In the genomic region with DNA sequence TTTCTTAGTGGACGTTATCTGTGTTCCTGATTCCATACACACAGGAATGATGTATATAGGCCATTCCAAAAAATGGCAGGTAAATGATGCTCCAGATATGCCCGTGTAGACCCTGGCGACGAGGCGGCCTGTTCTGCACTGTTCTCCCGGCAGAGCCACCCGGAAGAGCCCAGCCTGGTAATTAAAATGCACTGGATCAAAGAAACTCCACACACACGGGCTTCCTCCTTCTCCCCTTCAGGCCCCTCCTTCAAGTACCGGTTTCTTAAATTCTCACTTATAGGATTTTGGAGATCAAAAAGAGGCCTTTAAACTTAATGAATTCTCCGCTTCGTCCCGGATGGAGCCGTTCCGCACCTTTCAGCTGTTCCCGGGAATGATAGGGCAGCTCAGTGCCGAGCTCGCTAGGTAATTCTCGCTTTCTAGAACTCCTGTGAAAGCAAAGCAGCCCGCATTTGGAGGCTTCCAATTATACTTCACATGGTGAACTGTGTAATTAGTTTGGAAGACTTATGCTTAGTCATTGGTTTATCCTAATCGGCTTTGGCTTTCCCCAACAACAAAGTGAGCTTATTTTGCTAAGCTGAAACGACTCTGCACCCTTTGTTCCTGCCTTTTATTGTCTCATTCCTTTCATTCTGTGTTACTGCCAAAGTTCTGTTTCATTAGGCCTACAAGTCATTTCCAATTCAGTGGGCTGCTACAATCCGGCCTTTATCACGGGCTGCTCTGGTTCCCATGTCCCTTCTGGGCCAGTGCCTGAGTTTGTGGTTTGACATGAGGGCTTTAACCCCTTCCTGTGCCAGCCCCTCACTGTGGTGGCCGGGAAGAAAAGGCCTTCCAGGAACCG, we compare ENCODE assay signal across 8 cellular contexts.
DNase-seq lines count a peak whose midpoint lies in the region; ATAC-seq and TF ChIP-seq lines count a peak whose summit lies in the region.

No MANE protein-coding gene starts in this region.

- H3K27me3 Mint-ChIP-seq in natural killer cell treated with Interleukin-12 subunit alpha and Interleukin-12 subunit beta and Interleukin-15 and Interleukin-18, amount 100 ng/mL, for 72 hours: no peaks in the 10 kb centered on the region
- no peaks in the 10 kb centered on the region for H3K27me3 Mint-ChIP-seq in natural killer cell (ENCODE audit: low read depth in 2 of 2)
- H3K27me3 Mint-ChIP-seq in type B pancreatic cell: no peaks in the 10 kb centered on the region

- no peak overlapping the region for H3K4me3 ChIP-seq in astrocyte of the cerebellum (ENCODE audit: low read depth, low read length)

- no peaks in the 10 kb centered on the region for H3K9me3 Mint-ChIP-seq in natural killer cell treated with Interleukin-12 subunit alpha and Interleukin-12 subunit beta and Interleukin-15 and Interleukin-18, amount 100 ng/mL, for 72 hours
- no peaks in the 10 kb centered on the region for H3K9me3 Mint-ChIP-seq in natural killer cell
- no peaks in the 10 kb centered on the region for H3K9me3 Mint-ChIP-seq in type B pancreatic cell

- no peak for DNase-seq in natural killer cell treated with Interleukin-12 subunit alpha and Interleukin-12 subunit beta and Interleukin-15 and Interleukin-18, amount 100 ng/mL, for 72 hours (ENCODE audit: low spot score)
- DNase-seq in natural killer cell: no peak
- DNase-seq in astrocyte of the cerebellum (ENCODE audit: low read depth): peak; percentile 99
- DNase-seq in type B pancreatic cell (ENCODE audit: extremely low spot score, unreplicated experiment): no peak
- DNase-seq in stimulated activated CD8-positive, alpha-beta memory T cell treated with anti-CD3 and anti-CD28 coated beads, Interleukin-4, amount 100 ng/mL, for 48 hours: no peak

- H3K4me3 Mint-ChIP-seq in natural killer cell treated with Interleukin-12 subunit alpha and Interleukin-12 subunit beta and Interleukin-15 and Interleukin-18, amount 100 ng/mL, for 72 hours: peak overlapping the region; percentile 15
- H3K4me3 Mint-ChIP-seq in natural killer cell (no peak overlapping the region), type B pancreatic cell (peak overlapping the region; percentile 46)

- no peak for ATAC-seq in natural killer cell treated with Interleukin-12 subunit alpha and Interleukin-12 subunit beta and Interleukin-15 and Interleukin-18, amount 100 ng/mL, for 72 hours
- ATAC-seq in natural killer cell (no peak), GM19397 (IDR thresholded peaks at IDR 0.05; ENCODE audit: unreplicated experiment) (no peak), GM19463 (IDR thresholded peaks at IDR 0.05; ENCODE audit: unreplicated experiment) (no peak)

- peaks cover 4% of the 10 kb centered on the region for H3K36me3 Mint-ChIP-seq in natural killer cell treated with Interleukin-12 subunit alpha and Interleukin-12 subunit beta and Interleukin-15 and Interleukin-18, amount 100 ng/mL, for 72 hours
- H3K36me3 Mint-ChIP-seq in natural killer cell: no peaks in the 10 kb centered on the region
- H3K36me3 Mint-ChIP-seq in type B pancreatic cell: peaks cover 25% of the 10 kb centered on the region

- peak overlapping the region in 1 of 2 donors; percentile 38 for H3K27ac Mint-ChIP-seq in natural killer cell treated with Interleukin-12 subunit alpha and Interleukin-12 subunit beta and Interleukin-15 and Interleukin-18, amount 100 ng/mL, for 72 hours
- H3K27ac Mint-ChIP-seq in natural killer cell (no peak overlapping the region), type B pancreatic cell (peak overlapping the region; percentile 87)

- in situ Hi-C loops in astrocyte of the cerebellum (cut with HindIII; ENCODE audit: low sequenced_read_pairs): no loop called here

- H3K27me3 ChIP-seq in layer of hippocampus (ENCODE audit: control insufficient read depth, insufficient read depth, low read length): no peaks in the 10 kb centered on the region

- H3K4me1 Mint-ChIP-seq in natural killer cell treated with Interleukin-12 subunit alpha and Interleukin-12 subunit beta and Interleukin-15 and Interleukin-18, amount 100 ng/mL, for 72 hours (ENCODE audit: low read depth in 2 of 2): peaks cover 23 to 26% of the 10 kb centered on the region in 2 donors
- peaks cover 12 to 35% of the 10 kb centered on the region in 2 donors for H3K4me1 Mint-ChIP-seq in natural killer cell
- peaks cover 56% of the 10 kb centered on the region for H3K4me1 Mint-ChIP-seq in type B pancreatic cell (ENCODE audit: unreplicated experiment)

- intact Hi-C loops in natural killer cell (cut with micrococcal nuclease): no loop called here

- no peak for TF ChIP-seq CTCF in natural killer cell (IDR thresholded peaks at IDR 0.05)
- no peak for TF ChIP-seq CTCF in astrocyte of the cerebellum (IDR thresholded peaks at IDR 0.05; ENCODE audit: low read depth, low read length, missing control alignments)
- TF ChIP-seq CTCF in type B pancreatic cell (conservative IDR thresholded peaks at IDR 0.05): no peak

- H3K27ac ChIP-seq in layer of hippocampus (ENCODE audit: low read depth, low read length): peak overlapping the region; percentile 66
